In the genomic region with DNA sequence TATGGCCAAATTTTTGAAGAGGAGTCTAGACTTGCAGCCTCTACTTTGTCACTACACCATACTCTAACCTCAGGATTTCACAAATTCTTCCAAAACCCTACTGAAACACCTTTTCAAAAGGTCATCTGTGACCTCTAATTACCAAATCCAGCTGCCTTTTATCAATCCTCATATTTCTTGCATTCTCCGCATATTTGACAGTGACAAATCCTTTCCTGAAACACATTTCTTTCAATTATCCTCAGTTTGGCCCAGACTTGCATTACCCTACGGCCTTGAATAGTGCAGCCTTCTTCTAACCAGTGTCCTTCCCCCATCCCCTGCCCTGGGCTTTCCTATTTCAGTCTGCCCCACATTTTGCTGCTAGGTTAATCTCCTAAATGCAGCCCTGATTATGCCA, we compare ENCODE assay signal across 18 cellular contexts.
"Had no signal": no experiment of that assay in that cellular context is flagged by ENCODE, and none has a peak within 500 bp of the region (broad histone marks: within the 10 kb centered on the region; RNA-seq: fewer than 3 reads in every experiment).

No MANE protein-coding gene starts in this region.

- FAIRE-seq: TTC549 had no signal

- H3K27me3 ChIP-seq: left lung, upper lobe of right lung had no signal

- H3K36me3 ChIP-seq: breast epithelium, left lung, upper lobe of right lung had no signal

- DNase-seq: activated CD4-positive, alpha-beta memory T cell treated with anti-CD3 and anti-CD28 coated beads, Interleukin-2, amount 10 ng/mL, durations not matched to agents 7 days and 5 days; activated CD4-positive, alpha-beta T cell treated with anti-CD3 and anti-CD28 coated beads for 36 hours; activated CD8-positive, alpha-beta memory T cell treated with anti-CD3 and anti-CD28 coated beads, Interleukin-2, amount 10 ng/mL, durations not matched to agents 7 days and 5 days; activated naive CD4-positive, alpha-beta T cell treated with Interleukin-2 at 50 U/mL for 16 hours; activated naive CD8-positive, alpha-beta T cell treated with anti-CD3 and anti-CD28 coated beads, Interleukin-2, amount 10 ng/mL, durations not matched to agents 7 days and 5 days; activated T-cell treated with anti-CD3 and anti-CD28 coated beads, Interleukin-2, amount 50 U/mL, for 1 hour; effector memory CD4-positive, alpha-beta T cell; foreskin melanocyte; glutamatergic neuron; hypothalamus; left lung; stimulated activated CD4-positive, alpha-beta T cell treated with anti-CD3 and anti-CD28 coated beads, Interleukin-12 subunit alpha, Interleukin-12 subunit beta, amount 100 ng/mL, for 4 hours; stimulated activated CD4-positive, alpha-beta T cell treated with anti-CD3 and anti-CD28 coated beads, Interleukin-1b, Interleukin-23, amount 100 ng/mL, for 48 hours; stimulated activated CD8-positive, alpha-beta memory T cell treated with anti-CD3 and anti-CD28 coated beads, Interleukin-4, amount 100 ng/mL, for 48 hours; stimulated activated naive CD4-positive, alpha-beta T cell; upper lobe of right lung had no signal

- H3K4me3 ChIP-seq: breast epithelium, left lung, upper lobe of right lung had no signal
